In genomic region chr4:154073107-154073817, GRCh38 we compare ENCODE assay signal across 11 cellular contexts.
DNase-seq lines count a peak whose midpoint lies in the region; ATAC-seq, FAIRE-seq and TF ChIP-seq lines count a peak whose summit lies in the region.
"Had no signal": no experiment of that assay in that cellular context is flagged by ENCODE, and none has a peak within 500 bp of the region (broad histone marks: within the 10 kb centered on the region; RNA-seq: fewer than 3 reads in every experiment).

No MANE protein-coding gene starts in this region.

- H3K9me3 ChIP-seq in pancreas (no peaks in the 10 kb centered on the region), colonic mucosa (no peaks in the 10 kb centered on the region)
- H3K9me3 ChIP-seq: BLaER1 had no signal

- H3K4me1 ChIP-seq in pancreas: no peaks in the 10 kb centered on the region
- no peaks in the 10 kb centered on the region for H3K4me1 ChIP-seq in colonic mucosa
- H3K4me1 ChIP-seq: BLaER1 had no signal

- no peak overlapping the region for H3K9ac ChIP-seq in colonic mucosa (ENCODE audit: low read depth in 2 of 2, low read length in 2 of 2)
- H3K9ac ChIP-seq: BLaER1 had no signal

- no peaks in the 10 kb centered on the region for H3K36me3 ChIP-seq in pancreas
- no peaks in the 10 kb centered on the region for H3K36me3 ChIP-seq in colonic mucosa
- H3K36me3 ChIP-seq: BLaER1 had no signal

- H3K4me3 ChIP-seq in epithelial cell of esophagus (ENCODE audit: low read length) (no peak overlapping the region), pancreas (no peak overlapping the region), colonic mucosa (no peak overlapping the region)
- H3K4me3 ChIP-seq: BLaER1 had no signal

- DNase-seq in stimulated activated CD4-positive, alpha-beta T cell treated with anti-CD3 and anti-CD28 coated beads, Interleukin-15, amount 100 ng/mL, for 24 hours: peak; percentile 24
- no peak for DNase-seq in stimulated activated CD4-positive, alpha-beta T cell treated with anti-CD3 and anti-CD28 coated beads, Interleukin-2, amount 100 ng/mL, for 48 hours
- DNase-seq in HS-27A (ENCODE audit: low read depth) (peak; percentile 19), epithelial cell of esophagus (ENCODE audit: low read depth) (peak; percentile 64), T-helper 1 cell (no peak), pancreas (no peak), colonic mucosa (no peak)
- DNase-seq: hypothalamus had no signal

- ATAC-seq in HG02759 (IDR thresholded peaks at IDR 0.05; ENCODE audit: unreplicated experiment): no peak
- no peak for ATAC-seq in pancreas

- H3K27ac ChIP-seq in pancreas (no peak overlapping the region), colonic mucosa (no peak overlapping the region)
- H3K27ac ChIP-seq: BLaER1 had no signal

- TF ChIP-seq CTCF in epithelial cell of esophagus (IDR thresholded peaks at IDR 0.05; ENCODE audit: insufficient read depth, low read depth, low read length, missing control alignments) (no peak), pancreas (IDR thresholded peaks at IDR 0.05) (no peak), colonic mucosa (IDR thresholded peaks at IDR 0.05) (no peak)

- H3K27me3 ChIP-seq in pancreas (no peaks in the 10 kb centered on the region), colonic mucosa (no peaks in the 10 kb centered on the region)
- H3K27me3 ChIP-seq: BLaER1 had no signal

- WGBS in pancreas, 2 donors: 75 to 79% methylated on average over 4 of the region's 4 CpGs

- intact Hi-C loops in pancreas (cut with DNase I) (no loop called here), colonic mucosa (cut with DNase I) (no loop called here)

- FAIRE-seq in pancreas (lab: Jason Lieb, UNC): no peak
- FAIRE-seq: GM18507 had no signal

Comparison
In these comparisons a context has a peak if more than half of its experiments do, and no peak if none do; other contexts are left out.
1. DNase-seq: peak in stimulated activated CD4-positive, alpha-beta T cell treated with anti-CD3 and anti-CD28 coated beads, Interleukin-15, amount 100 ng/mL, for 24 hours (single experiment), HS-27A (single experiment) and epithelial cell of esophagus (single experiment); none in stimulated activated CD4-positive, alpha-beta T cell treated with anti-CD3 and anti-CD28 coated beads, Interleukin-2, amount 100 ng/mL, for 48 hours (0 of 2), T-helper 1 cell (0 of 5), pancreas (0 of 6) and colonic mucosa (single experiment).